Comparison of ENCODE assay signal across 8 cellular contexts in genomic region chr3:50316657-50317242, GRCh38. TPM values are rescaled to one million over a fixed set of nuclear protein-coding genes. Genes with fewer than 3 reads are reported as not detected.
DNase-seq lines count a peak whose midpoint lies in the region; TF ChIP-seq lines count a peak whose summit lies in the region.

No MANE protein-coding gene starts in this region.

- peak overlapping the region; percentile 67 to 98 (median 94) for H3K27ac Mint-ChIP-seq in CD8-positive, alpha-beta memory T cell
- H3K27ac Mint-ChIP-seq in activated naive CD8-positive, alpha-beta T cell treated with anti-CD3 and anti-CD28 coated beads for 36 hours: peak overlapping the region; percentile 55
- H3K27ac Mint-ChIP-seq in mesothelial cell of epicardium: peak overlapping the region; percentile 95

- intact Hi-C loops in OCI-LY7 (cut with micrococcal nuclease; ENCODE audit: unreplicated experiment): no loop called here
- intact Hi-C loops in uterus (cut with DNase I; ENCODE audit: low total_unique reads): no loop called here

- H4K20me1 ChIP-seq in OCI-LY7 (ENCODE audit: insufficient read depth, low read length): no peaks in the 10 kb centered on the region

- peaks cover 31% of the 10 kb centered on the region for H3K4me1 ChIP-seq in CD8-positive, alpha-beta memory T cell (ENCODE audit: insufficient read depth, low read length)
- peaks cover 42% of the 10 kb centered on the region for H3K4me1 ChIP-seq in OCI-LY7 (ENCODE audit: insufficient read depth, low read length, poor library complexity, severe bottlenecking)
- H3K4me1 ChIP-seq in uterus: peaks cover 0 to 28% of the 10 kb centered on the region in 2 donors

- H2AFZ ChIP-seq in OCI-LY7 (ENCODE audit: low read length): no peak overlapping the region

- TF ChIP-seq POLR2A in uterus (IDR thresholded peaks at IDR 0.05): peak in 1 of 2 donors; percentile 26

- POLR2A ChIA-PET in CD8-positive, alpha-beta memory T cell (lab: Charles Lee): interaction anchor here (0.6 to 5.2 kb wide), 6 partner anchors 12 to 24 kb away, joined by 3 to 31 read pairs (median 10); partner anchors contain the start of genes HYAL3, IFRD2 and NAA80
- POLR2A ChIA-PET in OCI-LY7 (lab: Charles Lee): interaction anchor here (1.6 kb wide), 2 partner anchors 11 to 17 kb away, joined by 4 to 8 read pairs; partner anchors contain the start of genes HYAL3, NAA80 and TUSC2

- in situ Hi-C loops in brain microvascular endothelial cell (cut with HindIII; ENCODE audit: low pct_ligation_motif_present, low sequenced_read_pairs): no loop called here

- H3K4me2 ChIP-seq in OCI-LY7 (ENCODE audit: low read length): peak overlapping the region; percentile 6; the same call in 1 of the 2 replicates

- no peaks in the 10 kb centered on the region for H3K27me3 ChIP-seq in CD8-positive, alpha-beta memory T cell (ENCODE audit: insufficient read depth, low read length, poor library complexity, severe bottlenecking)
- H3K27me3 ChIP-seq in uterus: no peaks in the 10 kb centered on the region
- no peaks in the 10 kb centered on the region for H3K27me3 ChIP-seq in brain microvascular endothelial cell (replicated peaks)

- BruUV-seq in OCI-LY7 (replicated peaks; lab: Mats Ljungman, UMichigan): no TSS peak

- H3K27ac ChIP-seq in CD8-positive, alpha-beta memory T cell (ENCODE audit: low read depth, low read length): peak overlapping the region; percentile 43
- no peak overlapping the region for H3K27ac ChIP-seq in OCI-LY7 (ENCODE audit: low read depth, low read length, poor library complexity, severe bottlenecking)
- H3K27ac ChIP-seq in uterus: peak overlapping the region; percentile 43
- H3K27ac ChIP-seq in brain microvascular endothelial cell: no peak overlapping the region

- TF ChIP-seq CTCF in OCI-LY7 (conservative IDR thresholded peaks at IDR 0.05; ENCODE audit: low read length) (no peak), mesothelial cell of epicardium (IDR thresholded peaks at IDR 0.05; ENCODE audit: unreplicated experiment) (no peak), uterus (IDR thresholded peaks at IDR 0.05) (no peak), brain microvascular endothelial cell (IDR thresholded peaks at IDR 0.05; ENCODE audit: low read depth, low read length, missing control alignments) (no peak)

- no peaks in the 10 kb centered on the region for H3K9me3 ChIP-seq in CD8-positive, alpha-beta memory T cell (ENCODE audit: low read length)
- H3K9me3 ChIP-seq in OCI-LY7 (ENCODE audit: low read length) (no peaks in the 10 kb centered on the region), uterus (no peaks in the 10 kb centered on the region)

- peak overlapping the region; percentile 4 to 92 (median 84) for H3K4me3 Mint-ChIP-seq in CD8-positive, alpha-beta memory T cell
- H3K4me3 Mint-ChIP-seq in activated naive CD8-positive, alpha-beta T cell treated with anti-CD3 and anti-CD28 coated beads for 36 hours: peak overlapping the region; percentile 46
- peak overlapping the region; percentile 23 for H3K4me3 Mint-ChIP-seq in mesothelial cell of epicardium

- peaks cover 41 to 64% (median 58%) of the 10 kb centered on the region in 3 donors for H3K4me1 Mint-ChIP-seq in CD8-positive, alpha-beta memory T cell
- H3K4me1 Mint-ChIP-seq in activated naive CD8-positive, alpha-beta T cell treated with anti-CD3 and anti-CD28 coated beads for 36 hours: peaks cover 30% of the 10 kb centered on the region
- H3K4me1 Mint-ChIP-seq in mesothelial cell of epicardium: peaks cover 42% of the 10 kb centered on the region

- H3K27me3 Mint-ChIP-seq in CD8-positive, alpha-beta memory T cell: peaks cover 0 to 2% of the 10 kb centered on the region in 2 donors
- H3K27me3 Mint-ChIP-seq in activated naive CD8-positive, alpha-beta T cell treated with anti-CD3 and anti-CD28 coated beads for 36 hours: no peaks in the 10 kb centered on the region
- H3K27me3 Mint-ChIP-seq in mesothelial cell of epicardium (ENCODE audit: low read depth): no peaks in the 10 kb centered on the region

- CTCF ChIA-PET in CD8-positive, alpha-beta memory T cell (lab: Charles Lee): interaction anchor here (0.6 to 3.1 kb wide), 7 partner anchors 11 to 70 kb away, joined by 3 to 16 read pairs (median 4); partner anchors contain the start of genes HYAL3 and NAA80
- CTCF ChIA-PET in OCI-LY7 (lab: Charles Lee; ENCODE audit: unreplicated experiment): no interaction called here

- no peaks in the 10 kb centered on the region for H3K79me2 ChIP-seq in OCI-LY7 (ENCODE audit: insufficient read depth, low read depth, low read length)

- H3K36me3 ChIP-seq in CD8-positive, alpha-beta memory T cell (ENCODE audit: insufficient read depth, low read length): no peaks in the 10 kb centered on the region
- H3K36me3 ChIP-seq in OCI-LY7 (ENCODE audit: insufficient read depth, low read length) (0 out of 2 replicates have a peak, but pooled peaks cover 6% of the 10 kb centered on the region), uterus (no peaks in the 10 kb centered on the region), brain microvascular endothelial cell (replicated peaks) (peaks cover 9% of the 10 kb centered on the region)

- H3K4me3 ChIP-seq in CD8-positive, alpha-beta memory T cell (ENCODE audit: low read length): no peak overlapping the region
- H3K4me3 ChIP-seq in OCI-LY7 (ENCODE audit: low read depth, low read length, poor library complexity, severe bottlenecking) (no peak overlapping the region), uterus (no peak overlapping the region), brain microvascular endothelial cell (ENCODE audit: low read depth, low read length) (no peak overlapping the region)

- DNase-seq in CD8-positive, alpha-beta memory T cell: peak in 4 of 5 donors; percentile 64 to 90 (median 74)
- DNase-seq in OCI-LY7 (ENCODE audit: low spot score) (peak; percentile 42), mesothelial cell of epicardium (ENCODE audit: low spot score in 2 of 2, unreplicated experiment in 2 of 2) (peak in 1 of 2 experiments; percentile 63), uterus (peak; percentile 50 to 60), brain microvascular endothelial cell (no peak), NCI-H1436 (lab: John Stamatoyannopoulos, UW) (no peak), NCI-H1092 (lab: John Stamatoyannopoulos, UW) (no peak)
- peak; percentile 69 for DNase-seq in activated naive CD8-positive, alpha-beta T cell treated with anti-CD3 and anti-CD28 coated beads for 36 hours

- no peaks in the 10 kb centered on the region for H3K9me3 Mint-ChIP-seq in CD8-positive, alpha-beta memory T cell
- no peaks in the 10 kb centered on the region for H3K9me3 Mint-ChIP-seq in activated naive CD8-positive, alpha-beta T cell treated with anti-CD3 and anti-CD28 coated beads for 36 hours
- no peaks in the 10 kb centered on the region for H3K9me3 Mint-ChIP-seq in mesothelial cell of epicardium

- peaks cover 0 to 3% (median 2%) of the 10 kb centered on the region in 3 donors for H3K36me3 Mint-ChIP-seq in CD8-positive, alpha-beta memory T cell
- peaks cover 5% of the 10 kb centered on the region for H3K36me3 Mint-ChIP-seq in activated naive CD8-positive, alpha-beta T cell treated with anti-CD3 and anti-CD28 coated beads for 36 hours
- peaks cover 23% of the 10 kb centered on the region for H3K36me3 Mint-ChIP-seq in mesothelial cell of epicardium

- no peaks in the 10 kb centered on the region for H3K9me2 ChIP-seq in OCI-LY7 (ENCODE audit: insufficient read depth, low read length)

RNA-seq across cellular contexts. Expression of gene HYAL2, which starts 5.8 kb away (rescaled TPM):
- 10 to 100 TPM; 13.7 to 13.9 TPM for total RNA-seq in CD8-positive, alpha-beta memory T cell
- 10.8 TPM for polyA plus RNA-seq in CD8-positive, alpha-beta memory T cell
- total RNA-seq in OCI-LY7 (2014; rRNA removed; shearing (Covaris generic)): 15.3 and 19.7 TPM in 2 replicates
- total RNA-seq in OCI-LY7 (2022) (7.6 and 7.7 TPM in 2 replicates), mesothelial cell of epicardium (71.5 to 76.3 TPM (median 75.1 TPM) in 3 replicates), uterus (100 to 1,000 TPM; 112 to 289 (median 166) TPM)
- 1 to 10 TPM; 6.5 to 6.8 TPM for total RNA-seq in activated naive CD8-positive, alpha-beta T cell treated with anti-CD3 and anti-CD28 coated beads for 36 hours

RNA-seq across cellular contexts. Expression of gene TUSC2, which starts 11.3 kb away (rescaled TPM):
- total RNA-seq in CD8-positive, alpha-beta memory T cell: 10 to 100 TPM; 31.4 to 36.6 TPM
- polyA plus RNA-seq in CD8-positive, alpha-beta memory T cell: 52.9 TPM
- total RNA-seq in OCI-LY7 (2014; rRNA removed; shearing (Covaris generic)): 24.5 and 26.9 TPM in 2 replicates
- total RNA-seq in OCI-LY7 (2022) (20.2 and 20.4 TPM in 2 replicates), mesothelial cell of epicardium (19.8 to 23.3 TPM (median 20.3 TPM) in 3 replicates), uterus (10 to 100 TPM in 3 of 4 donors, 1 to 10 TPM in 1; 9.0 to 25.1 (median 21.3) TPM)
- 10 to 100 TPM; 26.8 to 29.1 TPM for total RNA-seq in activated naive CD8-positive, alpha-beta T cell treated with anti-CD3 and anti-CD28 coated beads for 36 hours

RNA-seq across cellular contexts. Expression of gene HYAL1, which starts 13.4 kb away (rescaled TPM):
- under 1 TPM in 1 of 2 experiments, not detected in 1; 0.13 TPM for total RNA-seq in CD8-positive, alpha-beta memory T cell
- 0.81 TPM for polyA plus RNA-seq in CD8-positive, alpha-beta memory T cell
- 0.85 and 2.8 TPM in 2 replicates for total RNA-seq in OCI-LY7 (2014; rRNA removed; shearing (Covaris generic))
- total RNA-seq in OCI-LY7 (2022) (0.33 and 0.36 TPM in 2 replicates), mesothelial cell of epicardium (2.4 to 3.5 TPM (median 2.7 TPM) in 3 replicates), uterus (10 to 100 TPM in 3 of 4 donors, 1 to 10 TPM in 1; 2.1 to 30.5 (median 22.1) TPM)
- total RNA-seq in activated naive CD8-positive, alpha-beta T cell treated with anti-CD3 and anti-CD28 coated beads for 36 hours: under 1 TPM in 1 of 2 experiments, not detected in 1; 0.35 TPM

RNA-seq across cellular contexts. Expression of gene HYAL3, which starts 17.5 kb away (rescaled TPM):
- 1 to 10 TPM; 7.7 to 8.4 TPM for total RNA-seq in CD8-positive, alpha-beta memory T cell
- 3.6 TPM for polyA plus RNA-seq in CD8-positive, alpha-beta memory T cell
- total RNA-seq in OCI-LY7 (2014; rRNA removed; shearing (Covaris generic)): 1.2 and 2.7 TPM in 2 replicates
- total RNA-seq in OCI-LY7 (2022) (3.5 and 4.4 TPM in 2 replicates), mesothelial cell of epicardium (2.9 to 3.0 TPM (median 2.9 TPM) in 3 replicates), uterus (1 to 10 TPM in 3 of 4 donors, not detected in 1; 1.9 to 3.9 (median 3.3) TPM)
- 1 to 10 TPM; 6.0 to 6.8 TPM for total RNA-seq in activated naive CD8-positive, alpha-beta T cell treated with anti-CD3 and anti-CD28 coated beads for 36 hours

RNA-seq across cellular contexts. Expression of gene NAA80, which starts 17.5 kb away (rescaled TPM):
- total RNA-seq in CD8-positive, alpha-beta memory T cell: 10 to 100 TPM; 17.3 to 18.3 TPM
- polyA plus RNA-seq in CD8-positive, alpha-beta memory T cell: 19.3 TPM
- 13.6 and 18.7 TPM in 2 replicates for total RNA-seq in OCI-LY7 (2014; rRNA removed; shearing (Covaris generic))
- total RNA-seq in OCI-LY7 (2022): 18.7 and 21.7 TPM in 2 replicates
- total RNA-seq in activated naive CD8-positive, alpha-beta T cell treated with anti-CD3 and anti-CD28 coated beads for 36 hours: 10 to 100 TPM; 16.3 to 16.7 TPM
- total RNA-seq in mesothelial cell of epicardium: 14.5 to 17.3 TPM (median 15.4 TPM) in 3 replicates
- total RNA-seq in uterus: 10 to 100 TPM in 3 of 4 donors, 1 to 10 TPM in 1; 4.7 to 33.5 (median 24.0) TPM

Comparison
In these comparisons a context has a peak if more than half of its experiments do, and no peak if none do; other contexts are left out.
1. DNase-seq: peak in CD8-positive, alpha-beta memory T cell (4 of 5), OCI-LY7 (single experiment), activated naive CD8-positive, alpha-beta T cell treated with anti-CD3 and anti-CD28 coated beads for 36 hours (single experiment) and uterus (2 of 2); none in brain microvascular endothelial cell (single experiment), NCI-H1436 (single experiment) and NCI-H1092 (single experiment).
2. H3K27ac ChIP-seq: peak in CD8-positive, alpha-beta memory T cell (single experiment) and uterus (2 of 2); none in OCI-LY7 (single experiment) and brain microvascular endothelial cell (single experiment).
3. H3K4me3 Mint-ChIP-seq: peak in every context shown above with its lines; median percentile 84 in CD8-positive, alpha-beta memory T cell; 46 in activated naive CD8-positive, alpha-beta T cell treated with anti-CD3 and anti-CD28 coated beads for 36 hours; 23 in mesothelial cell of epicardium.
4. Peak in every context shown above with its lines, with median percentiles within 50 percentile points of each other: H3K27ac Mint-ChIP-seq.